Comparison of ENCODE assay signal across 24 cellular contexts in genomic region chr6:11128608-11129007, GRCh38. TPM values are rescaled to one million over a fixed set of nuclear protein-coding genes. Genes with fewer than 3 reads are reported as not detected.
"Had no signal": no experiment of that assay in that cellular context is flagged by ENCODE, and none has a peak within 500 bp of the region (broad histone marks: within the 10 kb centered on the region; RNA-seq: fewer than 3 reads in every experiment).

No MANE protein-coding gene starts in this region.

- H3K4me3 ChIP-seq: ovary, sigmoid colon, spleen, thyroid gland had no signal

- DNase-seq: activated CD4-positive, alpha-beta memory T cell treated with anti-CD3 and anti-CD28 coated beads for 36 hours; activated CD4-positive, alpha-beta T cell treated with anti-CD3 and anti-CD28 coated beads for 4 hours; activated CD4-positive, CD25-positive, alpha-beta regulatory T cell; activated naive CD4-positive, alpha-beta T cell treated with Interleukin-2 at 50 U/mL for 16 hours; activated naive CD8-positive, alpha-beta T cell treated with anti-CD3 and anti-CD28 coated beads for 36 hours; activated T-cell treated with anti-CD3 and anti-CD28 coated beads, Interleukin-2, amount 50 U/mL, for 48 hours; amniotic stem cell; effector CD4-positive, alpha-beta T cell; foreskin fibroblast; hippocampal formation; kidney glomerular epithelial cell; ovary; sigmoid colon; spleen; stimulated activated CD4-positive, alpha-beta T cell treated with anti-CD3 and anti-CD28 coated beads, Interleukin-4, amount 100 ng/mL, for 24 hours; stimulated activated naive CD4-positive, alpha-beta T cell treated with Interleukin-2 at 50 U/mL for 16 hours; thyroid gland had no signal

- FAIRE-seq: endometrium had no signal

- H3K27me3 ChIP-seq: ovary, sigmoid colon, spleen, thyroid gland had no signal

- H3K4me1 ChIP-seq: sigmoid colon, spleen, thyroid gland had no signal

- H3K9me3 ChIP-seq: ovary, sigmoid colon, spleen, thyroid gland had no signal

- H3K36me3 ChIP-seq: ovary, sigmoid colon, thyroid gland had no signal

- H3K27ac ChIP-seq: ovary, sigmoid colon, spleen, thyroid gland had no signal

- ATAC-seq: natural killer cell treated with Interleukin-12 subunit alpha and Interleukin-12 subunit beta and Interleukin-15 and Interleukin-18, amount 100 ng/mL, for 72 hours had no signal

RNA-seq across cellular contexts. Expression of gene ERVFRD-1, which starts 17.1 kb away (rescaled TPM):
- total RNA-seq: activated CD4-positive, alpha-beta memory T cell treated with anti-CD3 and anti-CD28 coated beads for 36 hours; activated naive CD8-positive, alpha-beta T cell treated with anti-CD3 and anti-CD28 coated beads for 36 hours; bronchial epithelial cell; cerebellum; epithelial cell of proximal tubule; fibroblast of lung; natural killer cell treated with Interleukin-12 subunit alpha and Interleukin-12 subunit beta and Interleukin-15 and Interleukin-18, amount 100 ng/mL, for 72 hours; pulmonary artery endothelial cell; thyroid gland had no signal
- polyA plus RNA-seq: fibroblast of lung, spleen had no signal
